10 cellular contexts compared by ENCODE assay signal in genomic region chr7:69906309-69906995, GRCh38.
A peak's percentile ranks its signal among the peaks of the same experiment; 100 is the strongest.
DNase-seq lines count a peak whose midpoint lies in the region; ATAC-seq and TF ChIP-seq lines count a peak whose summit lies in the region.
"Had no signal": no experiment of that assay in that cellular context is flagged by ENCODE, and none has a peak within 500 bp of the region (broad histone marks: within the 10 kb centered on the region; RNA-seq: fewer than 3 reads in every experiment).

No MANE protein-coding gene starts in this region.

- peaks cover 18 to 59% (median 54%) of the 10 kb centered on the region in 10 experiments for H3K4me1 ChIP-seq in BLaER1 treated with 17β-estradiol and CSF1 and Interleukin-3, amounts not matched to agents 10 nM and 100 nM
- peaks cover 17% of the 10 kb centered on the region for H3K4me1 ChIP-seq in OCI-LY1 (ENCODE audit: insufficient read depth, low read length, severe bottlenecking)
- no peaks in the 10 kb centered on the region for H3K4me1 ChIP-seq in left ventricle myocardium inferior
- H3K4me1 ChIP-seq in suprapubic skin, result no peaks in the 10 kb centered on the region

- no peaks in the 10 kb centered on the region for H3K9me3 Mint-ChIP-seq in effector memory CD8-positive, alpha-beta T cell
- H3K9me3 Mint-ChIP-seq in Calu3 (ENCODE audit: low read depth, unreplicated experiment), result peaks cover 3% of the 10 kb centered on the region

- H3K4me3 ChIP-seq in BLaER1 treated with 17β-estradiol and CSF1 and Interleukin-3, amounts not matched to agents 10 nM and 100 nM, result no peak overlapping the region
- H3K4me3 ChIP-seq in OCI-LY1 (ENCODE audit: low read depth, low read length, poor library complexity, severe bottlenecking), result no peak overlapping the region
- H3K4me3 ChIP-seq in left ventricle myocardium inferior, result no peak overlapping the region
- no peak overlapping the region for H3K4me3 ChIP-seq in suprapubic skin

- H3K4me1 Mint-ChIP-seq in effector memory CD8-positive, alpha-beta T cell (ENCODE audit: low read depth in 2 of 2), result peaks cover 6 to 8% of the 10 kb centered on the region in 2 donors
- no peaks in the 10 kb centered on the region for H3K4me1 Mint-ChIP-seq in Calu3 (ENCODE audit: low read depth, unreplicated experiment)

- no peak for DNase-seq in effector memory CD8-positive, alpha-beta T cell
- DNase-seq in left ventricle myocardium inferior (no peak), suprapubic skin (ENCODE audit: low spot score in 2 of 2) (no peak), Calu3 (no peak)
- DNase-seq: MM.1S; stimulated activated CD4-positive, alpha-beta T cell treated with anti-CD3 and anti-CD28 coated beads, Interleukin-4, amount 100 ng/mL, for 24 hours had no signal

- no peaks in the 10 kb centered on the region for H3K9me2 ChIP-seq in OCI-LY1 (ENCODE audit: low read depth, low read length)

- no peaks in the 10 kb centered on the region for H3K27me3 ChIP-seq in BLaER1 treated with 17β-estradiol and CSF1 and Interleukin-3, amounts not matched to agents 10 nM and 100 nM
- H3K27me3 ChIP-seq in OCI-LY1 (ENCODE audit: insufficient read depth, low read length) (no peaks in the 10 kb centered on the region), left ventricle myocardium inferior (ENCODE audit: low read depth) (no peaks in the 10 kb centered on the region), suprapubic skin (no peaks in the 10 kb centered on the region)

- no TSS peak for BruUV-seq in Calu3 (replicated peaks; lab: Mats Ljungman, UMichigan)

- peaks cover 0 to 24% (median 17%) of the 10 kb centered on the region in 11 experiments; a peak in 11 of 22 replicates for H4K20me1 ChIP-seq in BLaER1 treated with 17β-estradiol and CSF1 and Interleukin-3, amounts not matched to agents 10 nM and 100 nM
- H4K20me1 ChIP-seq in OCI-LY1 (ENCODE audit: insufficient read depth, low read length), result no peaks in the 10 kb centered on the region

- H3K9me3 ChIP-seq in BLaER1 treated with 17β-estradiol and CSF1 and Interleukin-3, amounts not matched to agents 10 nM and 100 nM (replicated peaks in 1 of 11), result peaks cover 17 to 24% (median 23%) of the 10 kb centered on the region in 11 experiments
- H3K9me3 ChIP-seq in OCI-LY1 (ENCODE audit: low read length) (peaks cover 7% of the 10 kb centered on the region), left ventricle myocardium inferior (replicated peaks) (peaks cover 8% of the 10 kb centered on the region), suprapubic skin (no peaks in the 10 kb centered on the region)

- peak overlapping the region; percentile 41 to 84 (median 77) for H3K4me2 ChIP-seq in BLaER1 treated with 17β-estradiol and CSF1 and Interleukin-3, amounts not matched to agents 10 nM and 100 nM
- H3K4me2 ChIP-seq in OCI-LY1 (ENCODE audit: low read length), result peak overlapping the region; percentile 13; the same call in 1 of the 2 replicates

- TF ChIP-seq POLR2A in suprapubic skin (IDR thresholded peaks at IDR 0.05), result no peak

- TF ChIP-seq CTCF in OCI-LY1 (IDR thresholded peaks at IDR 0.05; ENCODE audit: low read length) (no peak), left ventricle myocardium inferior (IDR thresholded peaks at IDR 0.05; ENCODE audit: borderline replicate concordance) (no peak), suprapubic skin (IDR thresholded peaks at IDR 0.05) (no peak), Calu3 (IDR thresholded peaks at IDR 0.05; ENCODE audit: unreplicated experiment) (no peak)

- H2AFZ ChIP-seq in OCI-LY1 (ENCODE audit: low read length), result no peak overlapping the region

- peaks cover 0 to 8% of the 10 kb centered on the region in 2 donors for H3K27me3 Mint-ChIP-seq in effector memory CD8-positive, alpha-beta T cell
- no peaks in the 10 kb centered on the region for H3K27me3 Mint-ChIP-seq in Calu3 (ENCODE audit: unreplicated experiment)

- peak overlapping the region in 7 of 11 experiments; percentile 9 to 64 (median 48); a peak in 11 of 22 replicates for H3K9ac ChIP-seq in BLaER1 treated with 17β-estradiol and CSF1 and Interleukin-3, amounts not matched to agents 10 nM and 100 nM
- H3K9ac ChIP-seq in OCI-LY1 (ENCODE audit: low read length), result no peak overlapping the region

- H3K4me3 Mint-ChIP-seq in effector memory CD8-positive, alpha-beta T cell, result no peak overlapping the region
- no peak overlapping the region for H3K4me3 Mint-ChIP-seq in Calu3 (ENCODE audit: low read depth, unreplicated experiment)

- CTCF ChIA-PET in Calu3 (lab: Charles Lee), result no interaction called here

- intact Hi-C loops in left ventricle myocardium inferior (cut with micrococcal nuclease), result no loop called here
- intact Hi-C loops in Calu3 (cut with micrococcal nuclease; ENCODE audit: unreplicated experiment), result no loop called here

- WGBS in suprapubic skin, result 80% methylated on average over 8 of the region's 8 CpGs

- TF ChIP-seq EP300 in suprapubic skin (IDR thresholded peaks at IDR 0.05), result no peak

- H3K79me2 ChIP-seq in OCI-LY1 (ENCODE audit: insufficient read depth, low read length), result peaks cover 67% of the 10 kb centered on the region

- no peaks in the 10 kb centered on the region for H3K36me3 Mint-ChIP-seq in effector memory CD8-positive, alpha-beta T cell (ENCODE audit: insufficient read depth)
- H3K36me3 Mint-ChIP-seq in Calu3 (ENCODE audit: insufficient read depth, unreplicated experiment), result no peaks in the 10 kb centered on the region

- peaks cover 6 to 26% (median 18%) of the 10 kb centered on the region in 11 experiments for H3K36me3 ChIP-seq in BLaER1 treated with 17β-estradiol and CSF1 and Interleukin-3, amounts not matched to agents 10 nM and 100 nM
- H3K36me3 ChIP-seq in OCI-LY1 (ENCODE audit: insufficient read depth, low read length) (peaks cover 17% of the 10 kb centered on the region), left ventricle myocardium inferior (no peaks in the 10 kb centered on the region), suprapubic skin (no peaks in the 10 kb centered on the region)

- H3F3A ChIP-seq in OCI-LY1 (ENCODE audit: insufficient read depth, low read length), result no peaks in the 10 kb centered on the region

- peak overlapping the region in 7 of 11 experiments; percentile 46 to 77 (median 66); a peak in 14 of 22 replicates for H3K27ac ChIP-seq in BLaER1 treated with 17β-estradiol and CSF1 and Interleukin-3, amounts not matched to agents 10 nM and 100 nM
- H3K27ac ChIP-seq in OCI-LY1 (ENCODE audit: low read depth, low read length, poor library complexity, severe bottlenecking) (no peak overlapping the region), left ventricle myocardium inferior (replicated peaks) (no peak overlapping the region), suprapubic skin (no peak overlapping the region)

- no peak overlapping the region for H3K27ac Mint-ChIP-seq in effector memory CD8-positive, alpha-beta T cell
- H3K27ac Mint-ChIP-seq in Calu3 (ENCODE audit: unreplicated experiment), result no peak overlapping the region

- ATAC-seq in GM19025 (IDR thresholded peaks at IDR 0.05; ENCODE audit: low read depth, unreplicated experiment) (peak; percentile 91), HG02884 (IDR thresholded peaks at IDR 0.05; ENCODE audit: unreplicated experiment) (peak; percentile 91)
- ATAC-seq in effector memory CD8-positive, alpha-beta T cell (replicated peaks), result no peak

Comparison
In these comparisons a context has a peak if more than half of its experiments do, and no peak if none do; other contexts are left out.
1. H3K27ac ChIP-seq: peak in BLaER1 treated with 17β-estradiol and CSF1 and Interleukin-3, amounts not matched to agents 10 nM and 100 nM (7 of 11); none in OCI-LY1 (single experiment), left ventricle myocardium inferior (single experiment) and suprapubic skin (single experiment).